15 cellular contexts compared by ENCODE assay signal in genomic region chr5:141677415-141677814, GRCh38. TPM values are rescaled to one million over a fixed set of nuclear protein-coding genes. Genes with fewer than 3 reads are reported as not detected.
DNase-seq lines count a peak whose midpoint lies in the region; ATAC-seq and TF ChIP-seq lines count a peak whose summit lies in the region.
"Had no signal": no experiment of that assay in that cellular context is flagged by ENCODE, and none has a peak within 500 bp of the region (broad histone marks: within the 10 kb centered on the region; RNA-seq: fewer than 3 reads in every experiment).

No MANE protein-coding gene starts in this region.

- CTCF ChIA-PET in CD8-positive, alpha-beta memory T cell (lab: Charles Lee) = interaction anchor here (1.3 to 2.4 kb wide), 3 partner anchors 12 to 292 kb away, joined by 4 to 8 read pairs (median 7); partner anchors contain the start of gene RNF14

- H2AFZ ChIP-seq in OCI-LY1 (ENCODE audit: low read length) = no peak overlapping the region

- no peak for ATAC-seq in GM18520 (IDR thresholded peaks at IDR 0.05; ENCODE audit: unreplicated experiment)
- no peak for ATAC-seq in Right ventricle myocardium inferior

- intact Hi-C loops in Right ventricle myocardium inferior (cut with DNase I) = no loop called here

- H3K79me2 ChIP-seq in OCI-LY1 (ENCODE audit: insufficient read depth, low read length) = no peaks in the 10 kb centered on the region

- POLR2A ChIA-PET in CD8-positive, alpha-beta memory T cell (lab: Charles Lee) = no interaction called here

- peaks cover 9 to 23% (median 17%) of the 10 kb centered on the region in 3 donors for H3K4me1 Mint-ChIP-seq in CD8-positive, alpha-beta memory T cell

- no peak overlapping the region for H3K9ac ChIP-seq in OCI-LY1 (ENCODE audit: low read length)

- no peaks in the 10 kb centered on the region for H4K20me1 ChIP-seq in OCI-LY1 (ENCODE audit: insufficient read depth, low read length)

- no peaks in the 10 kb centered on the region for H3F3A ChIP-seq in OCI-LY1 (ENCODE audit: insufficient read depth, low read length)

- H3K36me3 ChIP-seq in OCI-LY1 (ENCODE audit: insufficient read depth, low read length) = no peaks in the 10 kb centered on the region
- no peaks in the 10 kb centered on the region for H3K36me3 ChIP-seq in CD8-positive, alpha-beta memory T cell (ENCODE audit: insufficient read depth, low read length)
- H3K36me3 ChIP-seq: sigmoid colon had no signal

- H3K4me3 ChIP-seq in AG09309 (ENCODE audit: control insufficient read depth, low read depth, low read length) (no peak overlapping the region), OCI-LY1 (ENCODE audit: low read depth, low read length, poor library complexity, severe bottlenecking) (no peak overlapping the region), fibroblast of the aortic adventitia (ENCODE audit: low read depth, low read length) (no peak overlapping the region)
- H3K4me3 ChIP-seq in CD8-positive, alpha-beta memory T cell (ENCODE audit: low read length) = no peak overlapping the region
- H3K4me3 ChIP-seq: dorsolateral prefrontal cortex, lung, sigmoid colon, upper lobe of left lung had no signal

- no peak overlapping the region for H3K4me2 ChIP-seq in OCI-LY1 (ENCODE audit: low read length)

- H3K36me3 Mint-ChIP-seq in CD8-positive, alpha-beta memory T cell = peaks cover 0 to 2% (median 1%) of the 10 kb centered on the region in 3 donors

- H3K27ac ChIP-seq in OCI-LY1 (ENCODE audit: low read depth, low read length, poor library complexity, severe bottlenecking) = no peak overlapping the region
- H3K27ac ChIP-seq in CD8-positive, alpha-beta memory T cell (ENCODE audit: low read depth, low read length) = no peak overlapping the region
- H3K27ac ChIP-seq: dorsolateral prefrontal cortex, sigmoid colon had no signal

- no peaks in the 10 kb centered on the region for H3K27me3 ChIP-seq in OCI-LY1 (ENCODE audit: insufficient read depth, low read length)
- no peaks in the 10 kb centered on the region for H3K27me3 ChIP-seq in CD8-positive, alpha-beta memory T cell (ENCODE audit: insufficient read depth, low read length, poor library complexity, severe bottlenecking)
- H3K27me3 ChIP-seq: dorsolateral prefrontal cortex, sigmoid colon, upper lobe of left lung had no signal

- H3K4me1 ChIP-seq in OCI-LY1 (ENCODE audit: insufficient read depth, low read length, severe bottlenecking) = no peaks in the 10 kb centered on the region
- H3K4me1 ChIP-seq in CD8-positive, alpha-beta memory T cell (ENCODE audit: insufficient read depth, low read length) = peaks cover 12% of the 10 kb centered on the region

- peak; percentile 5 for TF ChIP-seq CTCF in AG09309 (IDR thresholded peaks at IDR 0.05; ENCODE audit: control insufficient read depth, insufficient read depth, low read depth, low read length, missing control alignments)
- peak; percentile 38; the same call in 1 of the 2 replicates for TF ChIP-seq CTCF in OCI-LY1 (IDR thresholded peaks at IDR 0.05; ENCODE audit: low read length)
- peak; percentile 26 for TF ChIP-seq CTCF in fibroblast of the aortic adventitia (IDR thresholded peaks at IDR 0.05; ENCODE audit: insufficient read depth, low read length)

- peak overlapping the region in 1 of 8 donors; percentile 72 for H3K27ac Mint-ChIP-seq in CD8-positive, alpha-beta memory T cell
- H3K27ac Mint-ChIP-seq: activated CD4-positive, alpha-beta T cell treated with anti-CD3 and anti-CD28 coated beads, Interleukin-2, amount 10 ng/mL, durations not matched to agents 7 days and 5 days had no signal

- no peaks in the 10 kb centered on the region for H3K9me2 ChIP-seq in OCI-LY1 (ENCODE audit: low read depth, low read length)

- no peaks in the 10 kb centered on the region for H3K9me3 Mint-ChIP-seq in CD8-positive, alpha-beta memory T cell
- H3K9me3 Mint-ChIP-seq: activated CD4-positive, alpha-beta T cell treated with anti-CD3 and anti-CD28 coated beads, Interleukin-2, amount 10 ng/mL, durations not matched to agents 7 days and 5 days had no signal

- no peaks in the 10 kb centered on the region for H3K9me3 ChIP-seq in OCI-LY1 (ENCODE audit: low read length)
- H3K9me3 ChIP-seq in CD8-positive, alpha-beta memory T cell (ENCODE audit: low read length) = no peaks in the 10 kb centered on the region
- H3K9me3 ChIP-seq: sigmoid colon, upper lobe of left lung had no signal

- DNase-seq in AG09309 (ENCODE audit: low read depth) (no peak), ELR (ENCODE audit: low read depth) (peak; percentile 51), fibroblast of the aortic adventitia (ENCODE audit: low read depth) (no peak), Right ventricle myocardium inferior (ENCODE audit: missing footprints) (no peak)
- no peak for DNase-seq in CD8-positive, alpha-beta memory T cell
- DNase-seq: activated CD4-positive, alpha-beta T cell treated with anti-CD3 and anti-CD28 coated beads, Interleukin-2, amount 10 ng/mL, durations not matched to agents 7 days and 5 days; activated naive CD4-positive, alpha-beta T cell treated with anti-CD3 and anti-CD28 coated beads, Interleukin-2, amount 50 U/mL, for 16 hours; dorsolateral prefrontal cortex; head of caudate nucleus; SHP77 treated with DMSO at 0.1 percent for 48 hours; sigmoid colon; upper lobe of left lung had no signal

- H3K27me3 Mint-ChIP-seq in CD8-positive, alpha-beta memory T cell = peaks cover 0 to 4% of the 10 kb centered on the region in 2 donors

- H3K4me3 Mint-ChIP-seq in CD8-positive, alpha-beta memory T cell = no peak overlapping the region
- H3K4me3 Mint-ChIP-seq: activated CD4-positive, alpha-beta T cell treated with anti-CD3 and anti-CD28 coated beads, Interleukin-2, amount 10 ng/mL, durations not matched to agents 7 days and 5 days had no signal

RNA-seq across cellular contexts. Expression of gene ARAP3, which starts 4.6 kb away (rescaled TPM):
- total RNA-seq in fibroblast of the aortic adventitia (ENCODE audit: low replicate concordance) = 2.6 and 6.2 TPM in 2 replicates
- 1 to 10 TPM; 6.9 to 7.9 TPM for total RNA-seq in CD8-positive, alpha-beta memory T cell
- polyA plus RNA-seq in CD8-positive, alpha-beta memory T cell = 0.20 TPM
- total RNA-seq in Right ventricle myocardium inferior = 14.7 TPM

RNA-seq across cellular contexts. Expression of gene FCHSD1, which starts 26.2 kb away (rescaled TPM):
- total RNA-seq in fibroblast of the aortic adventitia (ENCODE audit: low replicate concordance) = 19.9 and 39.8 TPM in 2 replicates
- 10 to 100 TPM; 31.1 to 33.7 TPM for total RNA-seq in CD8-positive, alpha-beta memory T cell
- polyA plus RNA-seq in CD8-positive, alpha-beta memory T cell = 14.6 TPM
- 4.5 TPM for total RNA-seq in Right ventricle myocardium inferior

RNA-seq across cellular contexts. Expression of gene RELL2, which starts 40.6 kb away (rescaled TPM):
- total RNA-seq in fibroblast of the aortic adventitia (ENCODE audit: low replicate concordance) (2.6 and 6.6 TPM in 2 replicates), Right ventricle myocardium inferior (0.78 TPM)
- 10 to 100 TPM; 24.8 to 26.2 TPM for total RNA-seq in CD8-positive, alpha-beta memory T cell
- 3.7 TPM for polyA plus RNA-seq in CD8-positive, alpha-beta memory T cell

RNA-seq across cellular contexts. Expression of gene HDAC3, which starts 40.8 kb away (rescaled TPM):
- total RNA-seq in fibroblast of the aortic adventitia (ENCODE audit: low replicate concordance) = 48.4 and 51.4 TPM in 2 replicates
- 10 to 100 TPM; 74.8 to 78.6 TPM for total RNA-seq in CD8-positive, alpha-beta memory T cell
- 92.8 TPM for polyA plus RNA-seq in CD8-positive, alpha-beta memory T cell
- total RNA-seq in Right ventricle myocardium inferior = 29.9 TPM

RNA-seq across cellular contexts. Expression of gene DIAPH1, which starts 58.6 kb away (rescaled TPM):
- 16.3 and 22.1 TPM in 2 replicates for total RNA-seq in fibroblast of the aortic adventitia (ENCODE audit: low replicate concordance)
- 100 to 1,000 TPM; 212 to 217 TPM for total RNA-seq in CD8-positive, alpha-beta memory T cell
- 151 TPM for polyA plus RNA-seq in CD8-positive, alpha-beta memory T cell
- 36.1 TPM for total RNA-seq in Right ventricle myocardium inferior
